15 cellular contexts compared by ENCODE assay signal in genomic region chr4:140260227-140260626, GRCh38.
DNase-seq lines count a peak whose midpoint lies in the region; ATAC-seq, FAIRE-seq and TF ChIP-seq lines count a peak whose summit lies in the region.
"Had no signal": no experiment of that assay in that cellular context is flagged by ENCODE, and none has a peak within 500 bp of the region (broad histone marks: within the 10 kb centered on the region; RNA-seq: fewer than 3 reads in every experiment).

No MANE protein-coding gene starts in this region.

- H3K27ac ChIP-seq in mammary epithelial cell (ENCODE audit: insufficient read depth, low read depth, low read length) (no peak overlapping the region), keratinocyte (ENCODE audit: control insufficient read depth, insufficient read depth, low read length) (no peak overlapping the region), upper lobe of left lung (no peak overlapping the region)

- TF ChIP-seq EP300 in upper lobe of left lung (IDR thresholded peaks at IDR 0.05) = no peak

- intact Hi-C loops in mammary epithelial cell (cut with micrococcal nuclease) = loop anchor here (2.0 kb wide), 1 partner anchor 49 kb away; no protein-coding TSS in a partner anchor

- no peak for TF ChIP-seq POLR2A in upper lobe of left lung (IDR thresholded peaks at IDR 0.05)

- H3K9me3 ChIP-seq in mammary epithelial cell (replicated peaks; ENCODE audit: insufficient read depth, low read length) (no peaks in the 10 kb centered on the region), keratinocyte (ENCODE audit: control insufficient read depth, low read depth, low read length) (no peaks in the 10 kb centered on the region), upper lobe of left lung (no peaks in the 10 kb centered on the region)

- FAIRE-seq in keratinocyte (lab: Jason Lieb, UNC) = peak; percentile 68

- DNase-seq in AG20443 (ENCODE audit: low spot score) (peak; percentile 75), M059J (ENCODE audit: low read depth) (peak; percentile 84), mammary epithelial cell (peak; percentile 87), keratinocyte (ENCODE audit: low read depth, low spot score) (peak; percentile 28), upper lobe of left lung (no peak), GM19240 (ENCODE audit: insufficient read length, low spot score) (no peak), epidermal melanocyte (ENCODE audit: insufficient read length, low spot score) (no peak)
- no peak for DNase-seq in stimulated activated CD4-positive, alpha-beta T cell treated with anti-CD3 and anti-CD28 coated beads, Interleukin-1b, Interleukin-23, amount 100 ng/mL, for 48 hours
- DNase-seq: activated CD4-positive, alpha-beta T cell treated with anti-CD3 and anti-CD28 coated beads, Interleukin-2, amount 10 ng/mL, durations not matched to agents 7 days and 5 days; CD4-positive, CD25-positive, alpha-beta regulatory T cell; GF-D8; islet precursor cell; MM.1S; stimulated activated naive CD8-positive, alpha-beta T cell treated with anti-CD3 and anti-CD28 coated beads, Interleukin-15, amount 100 ng/mL, for 72 hours had no signal

- BruUV-seq in mammary epithelial cell (replicated peaks; lab: Mats Ljungman, UMichigan) = no TSS peak

- H3K79me2 ChIP-seq in mammary epithelial cell (ENCODE audit: insufficient read depth, low read length) (no peaks in the 10 kb centered on the region), keratinocyte (ENCODE audit: control insufficient read depth, insufficient read depth, low read length) (no peaks in the 10 kb centered on the region)

- WGBS in mammary epithelial cell (ENCODE audit: low coverage, missing lambda C conversion rate) = 22% methylated on average over 5 of the region's 5 CpGs
- 73 to 86% methylated on average over 5 of the region's 5 CpGs for WGBS in upper lobe of left lung, 2 donors

- no peak overlapping the region for H3K9ac ChIP-seq in mammary epithelial cell (ENCODE audit: insufficient read depth, low read length)
- H3K9ac ChIP-seq in keratinocyte (ENCODE audit: control insufficient read depth, extremely low read depth, insufficient read depth, low read length) = no peak overlapping the region

- in situ Hi-C loops in mammary epithelial cell (cut with MboI; ENCODE audit: low sequenced_read_pairs in 2 of 2) = loop anchor here in 1 of 2 donors (25.0 kb wide), 1 partner anchor 598 kb away; the partner anchor contains the start of gene MGST2

- peak overlapping the region; percentile 39 for H3K4me2 ChIP-seq in mammary epithelial cell (ENCODE audit: insufficient read depth, low read depth, low read length)
- H3K4me2 ChIP-seq in keratinocyte (ENCODE audit: control insufficient read depth, extremely low read depth, insufficient read depth, low read depth, low read length) = no peak overlapping the region

- H3K4me1 ChIP-seq in mammary epithelial cell (ENCODE audit: insufficient read depth, low read length) (peaks cover 18% of the 10 kb centered on the region), keratinocyte (ENCODE audit: control insufficient read depth, extremely low read depth, insufficient read depth, low read length) (peaks cover 13% of the 10 kb centered on the region), upper lobe of left lung (no peaks in the 10 kb centered on the region)

- no peak for ATAC-seq in upper lobe of left lung (ENCODE audit: low FRiP score in 2 of 2)
- ATAC-seq: esophagus mucosa; stimulated activated naive CD8-positive, alpha-beta T cell treated with anti-CD3 and anti-CD28 coated beads, Interleukin-15, amount 100 ng/mL, for 72 hours had no signal

- H3K9me1 ChIP-seq in keratinocyte (ENCODE audit: control insufficient read depth, extremely low read depth, insufficient read depth, low read length) = no peaks in the 10 kb centered on the region

- CTCF ChIA-PET in mammary epithelial cell (lab: Charles Lee; ENCODE audit: low non-redundant PET) = no interaction called here

- H4K20me1 ChIP-seq in mammary epithelial cell (ENCODE audit: insufficient read depth, low read length) (no peaks in the 10 kb centered on the region), keratinocyte (ENCODE audit: control insufficient read depth, extremely low read depth, insufficient read depth, low read length) (no peaks in the 10 kb centered on the region)

- H2AFZ ChIP-seq in mammary epithelial cell (ENCODE audit: low read depth, low read length) (no peak overlapping the region), keratinocyte (ENCODE audit: control insufficient read depth, low read length) (no peak overlapping the region)

- no peaks in the 10 kb centered on the region for H3K27me3 ChIP-seq in mammary epithelial cell (ENCODE audit: insufficient read depth, low read length)
- no peaks in the 10 kb centered on the region for H3K27me3 ChIP-seq in keratinocyte (ENCODE audit: control insufficient read depth, extremely low read depth, insufficient read depth, low read length)
- no peaks in the 10 kb centered on the region for H3K27me3 ChIP-seq in upper lobe of left lung

- TF ChIP-seq CTCF in mammary epithelial cell (conservative IDR thresholded peaks at IDR 0.05 in 1 of 2, IDR thresholded peaks at IDR 0.05 in 1 of 2; ENCODE audit: extremely low read depth in 1 of 2, insufficient read depth in 1 of 2, low read depth in 1 of 2, low read length in 2 of 2) (no peak), keratinocyte (optimal IDR thresholded peaks at IDR 0.05 in 1 of 3, IDR thresholded peaks at IDR 0.05 in 1 of 3, conservative IDR thresholded peaks at IDR 0.05 in 1 of 3; ENCODE audit: extremely low read depth in 1 of 3, insufficient read depth in 2 of 3, low read length in 3 of 3) (no peak), upper lobe of left lung (IDR thresholded peaks at IDR 0.05) (no peak)

- H3K36me3 ChIP-seq in mammary epithelial cell (ENCODE audit: insufficient read depth, low read length) (no peaks in the 10 kb centered on the region), keratinocyte (ENCODE audit: control insufficient read depth in 2 of 2, extremely low read depth in 1 of 2, insufficient read depth in 2 of 2, low read length in 2 of 2) (no peaks in the 10 kb centered on the region), upper lobe of left lung (no peaks in the 10 kb centered on the region)

- H3K4me3 ChIP-seq in mammary epithelial cell (replicated peaks in 1 of 3; ENCODE audit: insufficient read depth in 1 of 3, low read depth in 2 of 3, low read length in 3 of 3) (no peak overlapping the region), keratinocyte (ENCODE audit: control insufficient read depth in 2 of 3, extremely low read depth in 1 of 3, insufficient read depth in 2 of 3, low read depth in 1 of 3, low read length in 3 of 3) (no peak overlapping the region), upper lobe of left lung (no peak overlapping the region)

- dilution Hi-C loops in mammary epithelial cell (cut with HindIII; ENCODE audit: low sequenced_read_pairs) = no loop called here
- dilution Hi-C loops in keratinocyte (cut with MboI; ENCODE audit: extremely low pct_ligation_motif_present, low sequenced_read_pairs) = no loop called here

Comparison
In these comparisons a context has a peak if more than half of its experiments do, and no peak if none do; other contexts are left out.
1. DNase-seq: peak in AG20443 (single experiment), M059J (single experiment), mammary epithelial cell (single experiment) and keratinocyte (single experiment); none in upper lobe of left lung (0 of 2), stimulated activated CD4-positive, alpha-beta T cell treated with anti-CD3 and anti-CD28 coated beads, Interleukin-1b, Interleukin-23, amount 100 ng/mL, for 48 hours (single experiment), GM19240 (single experiment) and epidermal melanocyte (single experiment).